Comparison of ENCODE assay signal across 8 cellular contexts in genomic region chr10:87818505-87819273, GRCh38. TPM values are rescaled to one million over a fixed set of nuclear protein-coding genes. Genes with fewer than 3 reads are reported as not detected.
DNase-seq lines count a peak whose midpoint lies in the region; ATAC-seq and TF ChIP-seq lines count a peak whose summit lies in the region.

No MANE protein-coding gene starts in this region.

- H3K27ac ChIP-seq in AG04450 (ENCODE audit: low read depth, low read length) (peak overlapping the region; percentile 32), gastroesophageal sphincter (peak overlapping the region in 3 of 4 donors; percentile 84 to 88 (median 85)), testis (peak overlapping the region; percentile 81 to 89)

- TF ChIP-seq CTCF in AG04450 (IDR thresholded peaks at IDR 0.05; ENCODE audit: low read depth, low read length) (0 out of 2 replicates have a peak, but pooled peaks have one; percentile 4), gastroesophageal sphincter (IDR thresholded peaks at IDR 0.05) (no peak), testis (IDR thresholded peaks at IDR 0.05) (no peak)

- CTCF ChIA-PET in AG04450 (lab: Charles Lee), result interaction anchor here (0.6 to 1.3 kb wide), 6 partner anchors 16 to 571 kb away, joined by 3 to 6 read pairs (median 3); no protein-coding TSS in a partner anchor

- H3K36me3 Mint-ChIP-seq in activated T-helper 1 cell treated with anti-CD3 and anti-CD28 coated beads, Interleukin-12 subunit alpha, Interleukin-12 subunit beta, Interleukin-2, Interleukin-4 antibody, amounts not matched to agents 30 ng/mL and 10 ng/mL and 1 ng/mL, durations not matched to agents 14 hours and 24 hours and 36 hours (ENCODE audit: low read depth), result peaks cover 10% of the 10 kb centered on the region

- peak; percentile 46 for ATAC-seq in GM18508 (IDR thresholded peaks at IDR 0.05; ENCODE audit: insufficient read depth, unreplicated experiment)
- peak; percentile 27 for ATAC-seq in HG03060 (IDR thresholded peaks at IDR 0.05; ENCODE audit: low read depth, unreplicated experiment)
- ATAC-seq in gastroesophageal sphincter, result peak; percentile 28

- H3K36me3 ChIP-seq in NT2/D1 (ENCODE audit: insufficient read depth, insufficient read length, low read length), result peaks cover 10% of the 10 kb centered on the region
- H3K36me3 ChIP-seq in gastroesophageal sphincter, result no peaks in the 10 kb centered on the region
- no peaks in the 10 kb centered on the region for H3K36me3 ChIP-seq in testis (ENCODE audit: low read depth, missing control alignments)

- intact Hi-C loops in activated T-helper 1 cell treated with anti-CD3 and anti-CD28 coated beads, Interleukin-12 subunit alpha, Interleukin-12 subunit beta, Interleukin-2, Interleukin-4 antibody, amounts not matched to agents 30 ng/mL and 10 ng/mL and 1 ng/mL, durations not matched to agents 14 hours and 24 hours and 36 hours (cut with micrococcal nuclease), result loop anchor here (1.0 kb wide), 3 partner anchors 44 to 735 kb away; partner anchors contain the start of gene MINPP1
- intact Hi-C loops in testis (cut with DNase I; ENCODE audit: low total_unique reads), result no loop called here

- H3K27me3 ChIP-seq in AG04450 (ENCODE audit: control insufficient read depth, insufficient read depth, low read length) (no peaks in the 10 kb centered on the region), NT2/D1 (ENCODE audit: insufficient read depth, insufficient read length) (peaks cover 12% of the 10 kb centered on the region), gastroesophageal sphincter (no peaks in the 10 kb centered on the region), testis (no peaks in the 10 kb centered on the region)

- H3K9me3 ChIP-seq in AG04450 (ENCODE audit: control insufficient read depth, insufficient read depth, low read length), result no peaks in the 10 kb centered on the region
- no peaks in the 10 kb centered on the region for H3K9me3 ChIP-seq in NT2/D1 (ENCODE audit: insufficient read depth, low read length)
- no peaks in the 10 kb centered on the region for H3K9me3 ChIP-seq in gastroesophageal sphincter
- H3K9me3 ChIP-seq in testis, result no peaks in the 10 kb centered on the region

- H3K27me3 Mint-ChIP-seq in activated T-helper 1 cell treated with anti-CD3 and anti-CD28 coated beads, Interleukin-12 subunit alpha, Interleukin-12 subunit beta, Interleukin-2, Interleukin-4 antibody, amounts not matched to agents 30 ng/mL and 10 ng/mL and 1 ng/mL, durations not matched to agents 14 hours and 24 hours and 36 hours (ENCODE audit: insufficient read depth), result peaks cover 4% of the 10 kb centered on the region

- H3K4me3 Mint-ChIP-seq in activated T-helper 1 cell treated with anti-CD3 and anti-CD28 coated beads, Interleukin-12 subunit alpha, Interleukin-12 subunit beta, Interleukin-2, Interleukin-4 antibody, amounts not matched to agents 30 ng/mL and 10 ng/mL and 1 ng/mL, durations not matched to agents 14 hours and 24 hours and 36 hours, result peak overlapping the region; percentile 93

- H3K4me1 Mint-ChIP-seq in activated T-helper 1 cell treated with anti-CD3 and anti-CD28 coated beads, Interleukin-12 subunit alpha, Interleukin-12 subunit beta, Interleukin-2, Interleukin-4 antibody, amounts not matched to agents 30 ng/mL and 10 ng/mL and 1 ng/mL, durations not matched to agents 14 hours and 24 hours and 36 hours (ENCODE audit: low read depth), result peaks cover 40% of the 10 kb centered on the region

- no peaks in the 10 kb centered on the region for H3K9me3 Mint-ChIP-seq in activated T-helper 1 cell treated with anti-CD3 and anti-CD28 coated beads, Interleukin-12 subunit alpha, Interleukin-12 subunit beta, Interleukin-2, Interleukin-4 antibody, amounts not matched to agents 30 ng/mL and 10 ng/mL and 1 ng/mL, durations not matched to agents 14 hours and 24 hours and 36 hours

- peak overlapping the region; percentile 62 for H3K9ac ChIP-seq in NT2/D1 (ENCODE audit: insufficient read length, low read depth)

- peak overlapping the region; percentile 87 for H3K4me3 ChIP-seq in AG04450 (ENCODE audit: low read depth, low read length)
- peak overlapping the region; percentile 85 for H3K4me3 ChIP-seq in NT2/D1 (ENCODE audit: insufficient read length, low read depth)
- H3K4me3 ChIP-seq in gastroesophageal sphincter, result peak overlapping the region; percentile 66 to 76
- H3K4me3 ChIP-seq in testis, result peak overlapping the region; percentile 77 to 89

- DNase-seq in AG04450 (ENCODE audit: low read depth, low spot score) (no peak), NT2/D1 (ENCODE audit: low read depth, low spot score) (no peak), occipital lobe (lab: John Stamatoyannopoulos, UW) (peak; percentile 40), testis (peak; percentile 34)
- peak; percentile 50 for DNase-seq in activated T-helper 1 cell treated with anti-CD3 and anti-CD28 coated beads, Interleukin-12 subunit alpha, Interleukin-12 subunit beta, Interleukin-2, Interleukin-4 antibody, amounts not matched to agents 30 ng/mL and 10 ng/mL and 1 ng/mL, durations not matched to agents 14 hours and 24 hours and 36 hours (ENCODE audit: low spot score)

- POLR2A ChIA-PET in AG04450 (lab: Yijun Ruan, JAX), result interaction anchor here (0.6 to 1.2 kb wide), 3 partner anchors 43 to 626 kb away, joined by 4 to 6 read pairs (median 5); partner anchors contain the start of genes KLLN and PTEN

- peak overlapping the region; percentile 98 for H3K27ac Mint-ChIP-seq in activated T-helper 1 cell treated with anti-CD3 and anti-CD28 coated beads, Interleukin-12 subunit alpha, Interleukin-12 subunit beta, Interleukin-2, Interleukin-4 antibody, amounts not matched to agents 30 ng/mL and 10 ng/mL and 1 ng/mL, durations not matched to agents 14 hours and 24 hours and 36 hours

- no peak for TF ChIP-seq EP300 in gastroesophageal sphincter (IDR thresholded peaks at IDR 0.05)

- no peak for TF ChIP-seq POLR2A in gastroesophageal sphincter (IDR thresholded peaks at IDR 0.05)
- TF ChIP-seq POLR2A in testis (IDR thresholded peaks at IDR 0.05), result no peak

- H3K4me1 ChIP-seq in NT2/D1 (ENCODE audit: insufficient read depth, insufficient read length) (no peaks in the 10 kb centered on the region), gastroesophageal sphincter (peaks cover 4 to 37% (median 5%) of the 10 kb centered on the region in 3 donors), testis (peaks cover 3% of the 10 kb centered on the region)

- WGBS in gastroesophageal sphincter (ENCODE audit: low coverage in 1 of 2), 2 donors, result 6 to 14% methylated on average over 12 to 18 of the region's 29 CpGs
- WGBS in testis, 2 donors, result 15 to 16% methylated on average over 29 of the region's 29 CpGs

RNA-seq across cellular contexts. Expression of gene ATAD1, which starts 0.7 kb away (rescaled TPM):
- 31.3 and 43.7 TPM in 2 replicates for polyA plus RNA-seq in AG04450 (2011; rRNA removed)
- 15.3 and 32.2 TPM in 2 replicates for polyA minus RNA-seq in AG04450 (2011; rRNA and poly(A)+ RNA removed)
- total RNA-seq in activated T-helper 1 cell treated with anti-CD3 and anti-CD28 coated beads, Interleukin-12 subunit alpha, Interleukin-12 subunit beta, Interleukin-2, Interleukin-4 antibody, amounts not matched to agents 30 ng/mL and 10 ng/mL and 1 ng/mL, durations not matched to agents 14 hours and 24 hours and 36 hours, result 50.1 and 53.0 TPM in 2 replicates
- total RNA-seq in gastroesophageal sphincter, result 10 to 100 TPM; 36.6 to 52.8 (median 45.8) TPM
- total RNA-seq in occipital lobe, result 85.3 TPM
- 100 to 1,000 TPM in 1 of 2 donors, 10 to 100 TPM in 1; 68.5 to 107 TPM for total RNA-seq in testis
- 162 TPM for polyA plus RNA-seq in testis (ENCODE audit: insufficient read depth, low read depth, low replicate concordance)

RNA-seq across cellular contexts. Expression of gene KLLN, which starts 44.6 kb away (rescaled TPM):
- polyA plus RNA-seq in AG04450 (2011; rRNA removed), result 0.51 and 0.58 TPM in 2 replicates
- 0.74 and 1.4 TPM in 2 replicates for polyA minus RNA-seq in AG04450 (2011; rRNA and poly(A)+ RNA removed)
- total RNA-seq in activated T-helper 1 cell treated with anti-CD3 and anti-CD28 coated beads, Interleukin-12 subunit alpha, Interleukin-12 subunit beta, Interleukin-2, Interleukin-4 antibody, amounts not matched to agents 30 ng/mL and 10 ng/mL and 1 ng/mL, durations not matched to agents 14 hours and 24 hours and 36 hours, result 0.78 and 0.86 TPM in 2 replicates
- total RNA-seq in gastroesophageal sphincter, result under 1 TPM in 3 of 4 donors, not detected in 1; 0.05 to 0.54 (median 0.19) TPM
- total RNA-seq in occipital lobe, result 0.62 TPM
- total RNA-seq in testis, result 1 to 10 TPM; 2.0 to 3.9 TPM
- 2.0 TPM for polyA plus RNA-seq in testis (ENCODE audit: insufficient read depth, low read depth, low replicate concordance)

RNA-seq across cellular contexts. Expression of gene PTEN, which starts 44.7 kb away (rescaled TPM):
- polyA plus RNA-seq in AG04450 (2011; rRNA removed) (68.7 and 96.1 TPM in 2 replicates), testis (ENCODE audit: insufficient read depth, low read depth, low replicate concordance) (96.8 TPM)
- polyA minus RNA-seq in AG04450 (2011; rRNA and poly(A)+ RNA removed), result 84.4 and 169 TPM in 2 replicates
- total RNA-seq in activated T-helper 1 cell treated with anti-CD3 and anti-CD28 coated beads, Interleukin-12 subunit alpha, Interleukin-12 subunit beta, Interleukin-2, Interleukin-4 antibody, amounts not matched to agents 30 ng/mL and 10 ng/mL and 1 ng/mL, durations not matched to agents 14 hours and 24 hours and 36 hours, result 56.9 and 67.6 TPM in 2 replicates
- total RNA-seq in gastroesophageal sphincter (100 to 1,000 TPM in 3 of 4 donors, 10 to 100 TPM in 1; 90.8 to 146 (median 112) TPM), occipital lobe (266 TPM), testis (100 to 1,000 TPM in 1 of 2 donors, 10 to 100 TPM in 1; 85.4 to 118 TPM)

Comparison
In these comparisons a context has a peak if more than half of its experiments do, and no peak if none do; other contexts are left out.
1. DNase-seq: peak in activated T-helper 1 cell treated with anti-CD3 and anti-CD28 coated beads, Interleukin-12 subunit alpha, Interleukin-12 subunit beta, Interleukin-2, Interleukin-4 antibody, amounts not matched to agents 30 ng/mL and 10 ng/mL and 1 ng/mL, durations not matched to agents 14 hours and 24 hours and 36 hours (single experiment), occipital lobe (single experiment) and testis (single experiment); none in AG04450 (single experiment) and NT2/D1 (single experiment).
2. H3K27ac ChIP-seq: peak in every context shown above with its lines; median percentile 85 in gastroesophageal sphincter; 85 in testis; 32 in AG04450.
3. Peak in every context shown above with its lines, with median percentiles within 50 percentile points of each other: H3K4me3 ChIP-seq and ATAC-seq.